Comparison of ENCODE assay signal across 1 cellular context in genomic region chr2:96353032-96353561, GRCh38.
TF ChIP-seq lines count a peak whose summit lies in the region.

No MANE protein-coding gene starts in this region.

TF ChIP-seq in HEK293, 187 proteins besides CTCF, POLR2A, EP300 and RAD21 (continued from another document):
- TF ChIP-seq KLF1 (tag by site-specific recombination; IDR thresholded peaks at IDR 0.05), result peak; percentile 39; the same call in 1 of the 2 replicates
- no peak for TF ChIP-seq ZNF121 (tag by site-specific recombination; IDR thresholded peaks at IDR 0.05)
- no peak for TF ChIP-seq KLF10 (tag by site-specific recombination; IDR thresholded peaks at IDR 0.05)
- no peak for TF ChIP-seq ZNF248 (tag by site-specific recombination; IDR thresholded peaks at IDR 0.05)
- TF ChIP-seq SETDB1 (IDR thresholded peaks at IDR 0.05; ENCODE audit: insufficient read length, low read length), result no peak
- no peak for TF ChIP-seq PRDM1 (tag by site-specific recombination; IDR thresholded peaks at IDR 0.05)
- TF ChIP-seq SP7 (tag by site-specific recombination; IDR thresholded peaks at IDR 0.05), result peak; percentile 61
- TF ChIP-seq GLI4 (tag by site-specific recombination; IDR thresholded peaks at IDR 0.05), result no peak
- TF ChIP-seq ZNF600 (tag by site-specific recombination; IDR thresholded peaks at IDR 0.05), result no peak
- peak; percentile 72 for TF ChIP-seq PRDM10 (tag by site-specific recombination; IDR thresholded peaks at IDR 0.05)
- 0 out of 2 replicates have a peak, but pooled peaks have one; percentile 35 for TF ChIP-seq ZNF692 (tag by site-specific recombination; IDR thresholded peaks at IDR 0.05)
- TF ChIP-seq GFI1B (tag by site-specific recombination; IDR thresholded peaks at IDR 0.05), result no peak
- peak; percentile 71 for TF ChIP-seq ZNF366 (tag by site-specific recombination; conservative IDR thresholded peaks at IDR 0.05)
- no peak for TF ChIP-seq ZNF510 (tag by site-specific recombination; IDR thresholded peaks at IDR 0.05; ENCODE audit: insufficient replicate concordance)
- no peak for TF ChIP-seq IKZF3 (tag by site-specific recombination; IDR thresholded peaks at IDR 0.05)
- TF ChIP-seq GLIS1 (tag by site-specific recombination; IDR thresholded peaks at IDR 0.05), result peak; percentile 34; the same call in 1 of the 2 replicates
- peak; percentile 68; the same call in 1 of the 2 replicates for TF ChIP-seq EGR2 (tag by site-specific recombination; IDR thresholded peaks at IDR 0.05; ENCODE audit: low read depth)
- no peak for TF ChIP-seq SCRT1 (tag by site-specific recombination; IDR thresholded peaks at IDR 0.05; ENCODE audit: borderline replicate concordance)
- TF ChIP-seq ZFP41 (tag by site-specific recombination; IDR thresholded peaks at IDR 0.05; ENCODE audit: borderline replicate concordance), result no peak
- no peak for TF ChIP-seq ZNF530 (tag by site-specific recombination; IDR thresholded peaks at IDR 0.05; ENCODE audit: low read depth)
- TF ChIP-seq ZBTB10 (tag by site-specific recombination; IDR thresholded peaks at IDR 0.05), result no peak
- TF ChIP-seq ZNF621 (tag by site-specific recombination; IDR thresholded peaks at IDR 0.05), result no peak
- TF ChIP-seq ZNF48 (tag by site-specific recombination; IDR thresholded peaks at IDR 0.05), result no peak
- no peak for TF ChIP-seq ZNF560 (tag by site-specific recombination; IDR thresholded peaks at IDR 0.05; ENCODE audit: borderline replicate concordance)
- TF ChIP-seq ZNF571 (tag by site-specific recombination; IDR thresholded peaks at IDR 0.05), result no peak
- TF ChIP-seq ZNF76 (tag by site-specific recombination; IDR thresholded peaks at IDR 0.05; ENCODE audit: borderline replicate concordance, low read depth), result no peak
- peak; percentile 74 for TF ChIP-seq ZFHX2 (tag by site-specific recombination; conservative IDR thresholded peaks at IDR 0.05)
- peak; percentile 10 for TF ChIP-seq ZBTB26 (tag by site-specific recombination; optimal IDR thresholded peaks at IDR 0.05)
- TF ChIP-seq ZNF398 (tag by site-specific recombination; IDR thresholded peaks at IDR 0.05), result no peak
- no peak for TF ChIP-seq ZNF10 (tag by site-specific recombination; IDR thresholded peaks at IDR 0.05)
- no peak for TF ChIP-seq ZNF174 (tag by site-specific recombination; IDR thresholded peaks at IDR 0.05)
- 0 out of 2 replicates have a peak, but pooled peaks have one; percentile 30 for TF ChIP-seq ZNF629 (tag by site-specific recombination; IDR thresholded peaks at IDR 0.05)
- TF ChIP-seq, protein P1, sequence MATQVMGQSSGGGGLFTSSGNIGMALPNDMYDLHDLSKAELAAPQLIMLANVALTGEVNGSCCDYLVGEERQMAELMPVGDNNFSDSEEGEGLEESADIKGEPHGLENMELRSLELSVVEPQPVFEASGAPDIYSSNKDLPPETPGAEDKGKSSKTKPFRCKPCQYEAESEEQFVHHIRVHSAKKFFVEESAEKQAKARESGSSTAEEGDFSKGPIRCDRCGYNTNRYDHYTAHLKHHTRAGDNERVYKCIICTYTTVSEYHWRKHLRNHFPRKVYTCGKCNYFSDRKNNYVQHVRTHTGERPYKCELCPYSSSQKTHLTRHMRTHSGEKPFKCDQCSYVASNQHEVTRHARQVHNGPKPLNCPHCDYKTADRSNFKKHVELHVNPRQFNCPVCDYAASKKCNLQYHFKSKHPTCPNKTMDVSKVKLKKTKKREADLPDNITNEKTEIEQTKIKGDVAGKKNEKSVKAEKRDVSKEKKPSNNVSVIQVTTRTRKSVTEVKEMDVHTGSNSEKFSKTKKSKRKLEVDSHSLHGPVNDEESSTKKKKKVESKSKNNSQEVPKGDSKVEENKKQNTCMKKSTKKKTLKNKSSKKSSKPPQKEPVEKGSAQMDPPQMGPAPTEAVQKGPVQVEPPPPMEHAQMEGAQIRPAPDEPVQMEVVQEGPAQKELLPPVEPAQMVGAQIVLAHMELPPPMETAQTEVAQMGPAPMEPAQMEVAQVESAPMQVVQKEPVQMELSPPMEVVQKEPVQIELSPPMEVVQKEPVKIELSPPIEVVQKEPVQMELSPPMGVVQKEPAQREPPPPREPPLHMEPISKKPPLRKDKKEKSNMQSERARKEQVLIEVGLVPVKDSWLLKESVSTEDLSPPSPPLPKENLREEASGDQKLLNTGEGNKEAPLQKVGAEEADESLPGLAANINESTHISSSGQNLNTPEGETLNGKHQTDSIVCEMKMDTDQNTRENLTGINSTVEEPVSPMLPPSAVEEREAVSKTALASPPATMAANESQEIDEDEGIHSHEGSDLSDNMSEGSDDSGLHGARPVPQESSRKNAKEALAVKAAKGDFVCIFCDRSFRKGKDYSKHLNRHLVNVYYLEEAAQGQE (tag by site-specific recombination; IDR thresholded peaks at IDR 0.05), result no peak
TF ChIP-seq in HEK293: peak in this region for 11.
